In the genomic region with DNA sequence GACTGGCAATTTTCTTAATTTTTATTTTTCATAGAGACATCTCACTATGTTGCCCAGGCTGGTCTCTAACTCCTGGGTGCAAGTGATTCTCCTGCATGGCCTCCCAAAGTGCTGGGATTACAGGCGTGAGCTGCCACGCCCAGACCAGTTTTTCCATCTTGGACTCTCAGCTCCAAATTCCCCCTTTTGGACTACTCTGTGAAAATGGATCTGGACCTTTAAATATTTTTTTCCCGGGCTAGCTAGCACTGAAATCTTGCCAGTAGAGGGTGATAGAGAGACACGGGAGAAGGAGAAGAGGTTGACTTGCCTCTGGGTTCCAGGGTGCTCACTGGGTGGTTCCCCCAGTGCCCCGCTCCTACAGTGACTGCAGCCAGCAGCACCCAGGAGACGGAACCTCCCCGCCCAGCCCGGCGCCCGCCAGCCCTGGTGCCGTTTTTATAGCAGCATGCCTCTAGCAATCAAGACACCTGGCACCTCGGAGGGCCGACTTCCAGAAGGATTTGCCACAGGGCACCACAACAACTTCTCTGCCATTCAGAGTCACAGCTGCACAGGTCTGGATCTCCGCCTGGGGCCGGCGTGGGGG, we compare ENCODE assay signal across 2 cellular contexts.
A peak's percentile ranks its signal among the peaks of the same experiment; 100 is the strongest.
TF ChIP-seq lines count a peak whose summit lies in the region.

No MANE protein-coding gene starts in this region.

TF ChIP-seq in WTC11, 78 proteins besides CTCF, POLR2A, EP300 and RAD21:
- TF ChIP-seq HMGA2 (CRISPR knock-in tag; IDR thresholded peaks at IDR 0.05): no peak
- 0 out of 2 replicates have a peak, but pooled peaks have one; percentile 44 for TF ChIP-seq ZNF423 (CRISPR knock-in tag; IDR thresholded peaks at IDR 0.05)

TF ChIP-seq in H1, 55 proteins besides CTCF, POLR2A, EP300 and RAD21:
- TF ChIP-seq KDM1A (IDR thresholded peaks at IDR 0.05; ENCODE audit: borderline replicate concordance, low read length) (no peak), TEAD4 (IDR thresholded peaks at IDR 0.05; ENCODE audit: low read depth, low read length) (0 out of 2 replicates have a peak, but pooled peaks have one; percentile 6), GABPA (IDR thresholded peaks at IDR 0.05; ENCODE audit: borderline replicate concordance, insufficient read depth, low read length) (no peak; the same call in 1 of the 2 replicates), SP1 (IDR thresholded peaks at IDR 0.05; ENCODE audit: low read depth, low read length) (no peak), KDM5A (IDR thresholded peaks at IDR 0.05; ENCODE audit: low read length) (no peak), ATF3 (IDR thresholded peaks at IDR 0.05; ENCODE audit: insufficient read depth, low read depth, low read length) (no peak), SIN3A (conservative IDR thresholded peaks at IDR 0.05 in 1 of 2, IDR thresholded peaks at IDR 0.05 in 1 of 2; ENCODE audit: low read depth in 1 of 2, low read length in 2 of 2) (no peak), ZNF274 (IDR thresholded peaks at IDR 0.05; ENCODE audit: borderline replicate concordance, extremely low read depth, low read length) (no peak), CEBPB (IDR thresholded peaks at IDR 0.05; ENCODE audit: low read depth, low read length) (no peak), EGR1 (IDR thresholded peaks at IDR 0.05; ENCODE audit: borderline replicate concordance, low read depth, low read length) (no peak), CBX5 (IDR thresholded peaks at IDR 0.05; ENCODE audit: low read depth, low read length) (no peak), TAF1 (IDR thresholded peaks at IDR 0.05; ENCODE audit: low read depth, low read length) (0 out of 2 replicates have a peak, but pooled peaks have one; percentile 20), E2F6 (IDR thresholded peaks at IDR 0.05) (no peak), BACH1 (IDR thresholded peaks at IDR 0.05; ENCODE audit: low read length) (no peak), TCF12 (IDR thresholded peaks at IDR 0.05; ENCODE audit: low read depth, low read length) (no peak)
